30 cellular contexts compared by ENCODE assay signal in genomic region chr2:133523406-133523805, GRCh38. TPM values are rescaled to one million over a fixed set of nuclear protein-coding genes. Genes with fewer than 3 reads are reported as not detected.
"Had no signal": no experiment of that assay in that cellular context is flagged by ENCODE, and none has a peak within 500 bp of the region (broad histone marks: within the 10 kb centered on the region; RNA-seq: fewer than 3 reads in every experiment).

No MANE protein-coding gene starts in this region.

- H3K27me3 Mint-ChIP-seq: activated CD4-positive, alpha-beta memory T cell treated with anti-CD3 and anti-CD28 coated beads, Interleukin-2, amount 10 ng/mL, durations not matched to agents 7 days and 5 days; activated CD4-positive, alpha-beta T cell treated with anti-CD3 and anti-CD28 coated beads for 36 hours; activated naive CD4-positive, alpha-beta T cell treated with anti-CD3 and anti-CD28 coated beads, Interleukin-2, amount 10 ng/mL, durations not matched to agents 7 days and 5 days; activated naive CD8-positive, alpha-beta T cell treated with anti-CD3 and anti-CD28 coated beads for 36 hours; activated T-helper 17 cell treated with anti-CD3 and anti-CD28 coated beads, Interleukin-2, amount 50 U/mL, for 72 hours had no signal

- ATAC-seq: activated CD4-positive, alpha-beta T cell treated with anti-CD3 and anti-CD28 coated beads for 36 hours; activated T-helper 17 cell treated with anti-CD3 and anti-CD28 coated beads, Interleukin-2, amount 50 U/mL, for 72 hours; SK-N-SH treated with all-trans-retinoic acid at 6 μM for 48 hours; T-helper 17 cell had no signal

- H3K27ac ChIP-seq: brain microvascular endothelial cell, cardiac muscle cell, Peyer's patch, RWPE1, SJCRH30, VCaP had no signal

- H3K4me1 Mint-ChIP-seq: activated CD4-positive, alpha-beta memory T cell treated with anti-CD3 and anti-CD28 coated beads, Interleukin-2, amount 10 ng/mL, durations not matched to agents 7 days and 5 days; activated CD4-positive, alpha-beta T cell treated with anti-CD3 and anti-CD28 coated beads for 36 hours; activated naive CD4-positive, alpha-beta T cell treated with anti-CD3 and anti-CD28 coated beads, Interleukin-2, amount 10 ng/mL, durations not matched to agents 7 days and 5 days; activated naive CD8-positive, alpha-beta T cell treated with anti-CD3 and anti-CD28 coated beads for 36 hours; activated T-helper 17 cell treated with anti-CD3 and anti-CD28 coated beads, Interleukin-2, amount 50 U/mL, for 72 hours; T-helper 17 cell had no signal

- H3K9me3 Mint-ChIP-seq: activated CD4-positive, alpha-beta memory T cell treated with anti-CD3 and anti-CD28 coated beads, Interleukin-2, amount 10 ng/mL, durations not matched to agents 7 days and 5 days; activated naive CD4-positive, alpha-beta T cell treated with anti-CD3 and anti-CD28 coated beads, Interleukin-2, amount 10 ng/mL, durations not matched to agents 7 days and 5 days; activated naive CD8-positive, alpha-beta T cell treated with anti-CD3 and anti-CD28 coated beads for 36 hours; activated T-helper 17 cell treated with anti-CD3 and anti-CD28 coated beads, Interleukin-2, amount 50 U/mL, for 72 hours had no signal

- H3K9me3 ChIP-seq: Peyer's patch, SJCRH30 had no signal

- H3K36me3 ChIP-seq: brain microvascular endothelial cell, cardiac muscle cell, Peyer's patch, SJCRH30 had no signal

- H3K27ac Mint-ChIP-seq: activated CD4-positive, alpha-beta memory T cell treated with anti-CD3 and anti-CD28 coated beads, Interleukin-2, amount 10 ng/mL, durations not matched to agents 7 days and 5 days; activated CD4-positive, alpha-beta T cell treated with anti-CD3 and anti-CD28 coated beads for 36 hours; activated naive CD4-positive, alpha-beta T cell treated with anti-CD3 and anti-CD28 coated beads, Interleukin-2, amount 10 ng/mL, durations not matched to agents 7 days and 5 days; activated naive CD8-positive, alpha-beta T cell treated with anti-CD3 and anti-CD28 coated beads for 36 hours; activated T-helper 17 cell treated with anti-CD3 and anti-CD28 coated beads, Interleukin-2, amount 50 U/mL, for 72 hours; T-helper 17 cell had no signal

- DNase-seq: activated CD4-positive, alpha-beta memory T cell treated with anti-CD3 and anti-CD28 coated beads, Interleukin-2, amount 10 ng/mL, durations not matched to agents 7 days and 5 days; activated CD4-positive, alpha-beta T cell treated with anti-CD3 and anti-CD28 coated beads for 36 hours; activated CD4-positive, alpha-beta T cell treated with anti-CD3 and anti-CD28 coated beads, Interleukin-2, amount 50 U/mL, for 1 hour; activated CD4-positive, CD25-positive, alpha-beta regulatory T cell; activated gamma-delta T cell; activated naive CD4-positive, alpha-beta T cell treated with anti-CD3 and anti-CD28 coated beads, Interleukin-2, amount 10 ng/mL, durations not matched to agents 7 days and 5 days; activated naive CD8-positive, alpha-beta T cell treated with anti-CD3 and anti-CD28 coated beads for 36 hours; activated T-cell treated with anti-CD3 and anti-CD28 coated beads for 4 hours; activated T-cell treated with anti-CD3 and anti-CD28 coated beads, Interleukin-2, amount 50 U/mL, for 48 hours; brain microvascular endothelial cell; Karpas-422; MM.1S; NCI-H1105 treated with DMSO at 0.1 percent for 48 hours; NCI-H1436 treated with DMSO at 0.1 percent for 48 hours; NCI-H187; NCI-H2081; NCI-H446; NCI-H524; Peyer's patch; Right ventricle myocardium superior; SJCRH30; SW 1271; T-helper 17 cell; T1000 had no signal

- H3K36me3 Mint-ChIP-seq: activated naive CD4-positive, alpha-beta T cell treated with anti-CD3 and anti-CD28 coated beads, Interleukin-2, amount 10 ng/mL, durations not matched to agents 7 days and 5 days; activated naive CD8-positive, alpha-beta T cell treated with anti-CD3 and anti-CD28 coated beads for 36 hours had no signal

- H3K4me3 ChIP-seq: cardiac muscle cell, Peyer's patch, SJCRH30 had no signal

- H3K27me3 ChIP-seq: brain microvascular endothelial cell, Peyer's patch, SJCRH30 had no signal

- H3K4me1 ChIP-seq: Peyer's patch, SJCRH30 had no signal

- H3K4me3 Mint-ChIP-seq: activated CD4-positive, alpha-beta memory T cell treated with anti-CD3 and anti-CD28 coated beads, Interleukin-2, amount 10 ng/mL, durations not matched to agents 7 days and 5 days; activated CD4-positive, alpha-beta T cell treated with anti-CD3 and anti-CD28 coated beads for 36 hours; activated naive CD4-positive, alpha-beta T cell treated with anti-CD3 and anti-CD28 coated beads, Interleukin-2, amount 10 ng/mL, durations not matched to agents 7 days and 5 days; activated naive CD8-positive, alpha-beta T cell treated with anti-CD3 and anti-CD28 coated beads for 36 hours; activated T-helper 17 cell treated with anti-CD3 and anti-CD28 coated beads, Interleukin-2, amount 50 U/mL, for 72 hours; T-helper 17 cell had no signal

RNA-seq across cellular contexts. Expression of gene NCKAP5, which starts 44.9 kb away (rescaled TPM):
- total RNA-seq: activated CD4-positive, alpha-beta memory T cell treated with anti-CD3 and anti-CD28 coated beads, Interleukin-2, amount 10 ng/mL, durations not matched to agents 7 days and 5 days; activated CD4-positive, alpha-beta T cell treated with anti-CD3 and anti-CD28 coated beads for 36 hours; activated CD8-positive, alpha-beta memory T cell treated with anti-CD3 and anti-CD28 coated beads for 36 hours; activated naive CD8-positive, alpha-beta T cell treated with anti-CD3 and anti-CD28 coated beads for 36 hours; activated T-helper 17 cell treated with anti-CD3 and anti-CD28 coated beads, Interleukin-2, amount 50 U/mL, for 72 hours; SJCRH30; T-helper 17 cell had no signal
